In the genomic region with DNA sequence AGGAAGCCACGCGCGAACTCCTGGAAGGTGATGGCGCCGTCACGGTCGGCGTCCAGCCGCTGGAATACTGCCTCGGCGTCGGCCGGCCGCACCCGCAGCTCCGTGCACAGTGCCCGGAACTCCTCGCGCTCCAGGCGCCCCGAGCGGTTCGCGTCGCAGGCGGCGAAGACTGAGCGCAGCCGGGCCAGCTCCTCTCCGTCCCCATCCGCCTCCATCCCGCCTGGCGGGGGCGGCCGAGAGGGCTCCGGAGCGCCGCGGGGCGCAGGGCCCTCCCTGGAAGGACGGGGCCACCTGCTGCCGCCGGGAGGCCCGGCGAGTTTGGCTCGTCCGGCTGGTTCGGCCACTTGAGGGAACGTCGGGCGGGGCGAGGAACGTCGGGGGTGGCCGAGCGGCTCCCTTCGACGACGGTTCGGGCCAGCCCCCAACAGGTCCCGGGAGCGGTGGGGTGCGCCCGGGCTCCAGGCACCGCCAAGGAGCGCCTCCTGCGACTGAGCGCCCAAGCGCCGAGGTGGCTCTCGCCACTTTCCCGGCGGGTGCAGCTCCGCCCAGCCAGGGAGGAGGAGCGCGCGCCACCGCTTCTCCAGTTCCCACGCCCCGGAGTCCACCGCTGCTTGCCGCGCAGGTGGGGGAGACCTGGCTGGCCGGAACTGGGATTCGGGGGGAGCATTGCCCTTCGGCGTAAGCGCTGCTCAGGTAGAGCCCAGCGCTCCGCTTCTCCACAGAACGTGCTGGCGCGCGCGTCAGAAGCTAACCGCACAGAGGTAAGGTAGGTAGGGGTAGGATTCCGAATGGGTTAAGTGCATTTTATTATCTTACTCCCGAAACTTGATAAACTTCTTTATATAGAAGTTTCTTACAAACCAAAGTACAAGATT, we compare ENCODE assay signal across 8 cellular contexts. TPM values are rescaled to one million over a fixed set of nuclear protein-coding genes. Genes with fewer than 3 reads are reported as not detected.
A peak's percentile ranks its signal among the peaks of the same experiment; 100 is the strongest.
DNase-seq lines count a peak whose midpoint lies in the region; ATAC-seq, FAIRE-seq and TF ChIP-seq lines count a peak whose summit lies in the region.

A gene (minus strand): TSS at position 490 of the 875 bp plus-strand sequence. CDS start 275 bp downstream, at position 215.

- H3K36me3 ChIP-seq in BLaER1 treated with 17β-estradiol and CSF1 and Interleukin-3, amounts not matched to agents 10 nM and 100 nM, result no peaks in the 10 kb centered on the region
- no peaks in the 10 kb centered on the region for H3K36me3 ChIP-seq in bronchial epithelial cell (ENCODE audit: control insufficient read depth, insufficient read depth, low read length)
- H3K36me3 ChIP-seq in mucosa of descending colon (ENCODE audit: low read depth), result no peaks in the 10 kb centered on the region

- H3K9me3 Mint-ChIP-seq in activated T-cell treated with anti-CD3 and anti-CD28 coated beads, Interleukin-2, amount 50 U/mL, for 72 hours, result peaks cover 2% of the 10 kb centered on the region in 2 donors

- ATAC-seq in mucosa of descending colon, result peak; percentile 87
- ATAC-seq in HG03095 (IDR thresholded peaks at IDR 0.05; ENCODE audit: unreplicated experiment), result no peak
- no peak for ATAC-seq in activated T-cell treated with anti-CD3 and anti-CD28 coated beads, Interleukin-2, amount 50 U/mL, for 72 hours (replicated peaks in 1 of 2)

- H3K4me1 ChIP-seq in BLaER1 treated with 17β-estradiol and CSF1 and Interleukin-3, amounts not matched to agents 10 nM and 100 nM, result peaks cover 0 to 14% (median 7%) of the 10 kb centered on the region in 10 experiments; a peak in 9 of 20 replicates
- peaks cover 13% of the 10 kb centered on the region for H3K4me1 ChIP-seq in mucosa of descending colon (ENCODE audit: low read depth)

- H3K27me3 Mint-ChIP-seq in activated T-cell treated with anti-CD3 and anti-CD28 coated beads, Interleukin-2, amount 50 U/mL, for 72 hours (ENCODE audit: low read depth), result peaks cover 45% of the 10 kb centered on the region

- no peak within 1 kb of the TSS for H3K27ac ChIP-seq in BLaER1 treated with 17β-estradiol and CSF1 and Interleukin-3, amounts not matched to agents 10 nM and 100 nM

- H3K36me3 Mint-ChIP-seq in activated T-cell treated with anti-CD3 and anti-CD28 coated beads, Interleukin-2, amount 50 U/mL, for 72 hours (ENCODE audit: insufficient read depth in 2 of 2), result peaks cover 1 to 8% of the 10 kb centered on the region in 2 donors

- intact Hi-C loops in mucosa of descending colon (cut with DNase I, micrococcal nuclease), result no loop called here

- H3K4me2 ChIP-seq in BLaER1 treated with 17β-estradiol and CSF1 and Interleukin-3, amounts not matched to agents 10 nM and 100 nM, result peak within 1 kb of the TSS; percentile 71 to 91 (median 84)

- H3K9ac ChIP-seq in BLaER1 treated with 17β-estradiol and CSF1 and Interleukin-3, amounts not matched to agents 10 nM and 100 nM, result peak within 1 kb of the TSS in 4 of 11 experiments; percentile 15 to 37 (median 21); a peak in 3 of 22 replicates

- TF ChIP-seq CTCF in bronchial epithelial cell (IDR thresholded peaks at IDR 0.05; ENCODE audit: insufficient read depth, low read length, severe bottlenecking), result peak; percentile 35
- TF ChIP-seq CTCF in mucosa of descending colon (IDR thresholded peaks at IDR 0.05), result no peak

- no peaks in the 10 kb centered on the region for H3K4me1 Mint-ChIP-seq in activated T-cell treated with anti-CD3 and anti-CD28 coated beads, Interleukin-2, amount 50 U/mL, for 72 hours (ENCODE audit: low read depth)

- H3K27ac Mint-ChIP-seq in activated T-cell treated with anti-CD3 and anti-CD28 coated beads, Interleukin-2, amount 50 U/mL, for 72 hours, result no peak within 1 kb of the TSS

- H3K9me3 ChIP-seq in BLaER1 treated with 17β-estradiol and CSF1 and Interleukin-3, amounts not matched to agents 10 nM and 100 nM (replicated peaks in 1 of 11), result peaks cover 11 to 20% (median 16%) of the 10 kb centered on the region in 11 experiments; a peak in 20 of 22 replicates
- no peaks in the 10 kb centered on the region for H3K9me3 ChIP-seq in mucosa of descending colon

- peak; percentile 74 for DNase-seq in NCI-H1105 treated with DMSO at 0.1 percent for 48 hours (lab: John Stamatoyannopoulos, UW)
- peak; percentile 47 for DNase-seq in bronchial epithelial cell (ENCODE audit: low read depth)
- peak; percentile 83 to 92 (median 88) for DNase-seq in mucosa of descending colon
- no peak for DNase-seq in central memory CD4-positive, alpha-beta T cell
- DNase-seq in activated T-cell treated with anti-CD3 and anti-CD28 coated beads, Interleukin-2, amount 50 U/mL, for 72 hours, result no peak
- no peak for DNase-seq in HCEC 1CT

- H4K20me1 ChIP-seq in BLaER1 treated with 17β-estradiol and CSF1 and Interleukin-3, amounts not matched to agents 10 nM and 100 nM, result no peaks in the 10 kb centered on the region; a peak in 1 of 22 replicates

- peak within 1 kb of the TSS in 1 of 2 donors; percentile 32 for H3K4me3 Mint-ChIP-seq in activated T-cell treated with anti-CD3 and anti-CD28 coated beads, Interleukin-2, amount 50 U/mL, for 72 hours

- H3K27me3 ChIP-seq in BLaER1 treated with 17β-estradiol and CSF1 and Interleukin-3, amounts not matched to agents 10 nM and 100 nM, result peaks cover 35 to 50% (median 43%) of the 10 kb centered on the region in 11 experiments
- H3K27me3 ChIP-seq in bronchial epithelial cell (ENCODE audit: control insufficient read depth, insufficient read depth, low read length), result no peaks in the 10 kb centered on the region

- FAIRE-seq in bronchial epithelial cell (lab: Jason Lieb, UNC), result no peak

- H3K4me3 ChIP-seq in BLaER1 treated with 17β-estradiol and CSF1 and Interleukin-3, amounts not matched to agents 10 nM and 100 nM, result peak within 1 kb of the TSS; percentile 48 to 67 (median 58)
- peak within 1 kb of the TSS; percentile 75 for H3K4me3 ChIP-seq in bronchial epithelial cell (ENCODE audit: low read depth, low read length)
- peak within 1 kb of the TSS; percentile 51 for H3K4me3 ChIP-seq in mucosa of descending colon

RNA-seq across cellular contexts. Expression of the gene that starts here (rescaled TPM):
- total RNA-seq in bronchial epithelial cell (9.2 and 14.2 TPM in 2 replicates), mucosa of descending colon (10 to 100 TPM; 17.2 to 40.7 (median 37.6) TPM)
- not detected for total RNA-seq in activated T-cell treated with anti-CD3 and anti-CD28 coated beads, Interleukin-2, amount 50 U/mL, for 72 hours

Comparison
In these comparisons a context has a peak if more than half of its experiments do, and no peak if none do; other contexts are left out.
1. RNA of the gene that starts here (total RNA-seq): 17.2 to 40.7 TPM in mucosa of descending colon and 9.2 to 14.2 TPM in bronchial epithelial cell; not detected in activated T-cell treated with anti-CD3 and anti-CD28 coated beads, Interleukin-2, amount 50 U/mL, for 72 hours; every median in the first group is over 10 times any median in the second.
2. DNase-seq: peak in NCI-H1105 treated with DMSO at 0.1 percent for 48 hours (single experiment), bronchial epithelial cell (single experiment) and mucosa of descending colon (3 of 3); none in central memory CD4-positive, alpha-beta T cell (single experiment), activated T-cell treated with anti-CD3 and anti-CD28 coated beads, Interleukin-2, amount 50 U/mL, for 72 hours (0 of 2) and HCEC 1CT (single experiment).
3. Peak in every context shown above with its lines, with median percentiles within 50 percentile points of each other: H3K4me3 ChIP-seq.